ENCODE assay signal across 12 cellular contexts in the genomic region with DNA sequence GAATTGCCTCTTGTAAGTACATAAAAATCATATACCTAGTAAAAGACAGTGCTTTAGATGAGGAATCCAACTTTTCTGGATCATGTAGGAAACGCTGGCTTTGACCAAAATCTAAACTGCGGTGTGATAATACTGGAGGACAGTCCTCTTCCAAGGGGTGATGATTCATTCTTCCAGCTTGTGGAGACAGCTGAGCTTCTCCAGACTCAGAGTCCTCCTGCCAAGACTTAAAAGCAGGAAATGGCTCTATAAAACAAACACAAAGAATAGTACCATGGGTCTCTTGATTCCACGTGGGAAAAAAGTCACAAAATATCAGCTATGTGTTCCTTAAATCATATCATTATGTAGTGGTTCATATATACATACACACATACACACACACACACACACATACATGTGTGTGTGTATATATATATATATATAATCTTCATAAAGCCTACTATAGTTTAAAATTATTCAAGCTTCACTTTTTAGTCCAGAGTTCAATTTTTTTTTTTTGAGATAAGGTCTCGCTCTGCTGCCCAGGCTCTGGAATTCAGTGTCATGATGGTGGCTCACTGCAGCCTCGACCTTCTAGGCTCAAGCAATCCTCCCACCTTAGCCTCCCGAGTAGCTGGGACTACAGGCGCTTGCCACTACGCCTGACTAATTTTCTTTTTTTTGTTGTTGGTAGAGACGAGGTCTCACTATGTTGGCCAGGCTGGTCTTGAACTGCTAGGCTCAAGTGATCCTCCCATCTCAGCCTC.
DNase-seq lines count a peak whose midpoint lies in the region; ATAC-seq and TF ChIP-seq lines count a peak whose summit lies in the region.
"Had no signal": no experiment of that assay in that cellular context is flagged by ENCODE, and none has a peak within 500 bp of the region (broad histone marks: within the 10 kb centered on the region; RNA-seq: fewer than 3 reads in every experiment).

No MANE protein-coding gene starts in this region.

- peaks cover 45% of the 10 kb centered on the region for H3K36me3 Mint-ChIP-seq in activated naive CD4-positive, alpha-beta T cell treated with anti-CD3 and anti-CD28 coated beads, Interleukin-2, amount 10 ng/mL, durations not matched to agents 7 days and 5 days

- H3K4me1 Mint-ChIP-seq in activated naive CD4-positive, alpha-beta T cell treated with anti-CD3 and anti-CD28 coated beads, Interleukin-2, amount 10 ng/mL, durations not matched to agents 7 days and 5 days: no peaks in the 10 kb centered on the region
- H3K4me1 Mint-ChIP-seq: T-cell had no signal

- H3K27me3 Mint-ChIP-seq in activated naive CD4-positive, alpha-beta T cell treated with anti-CD3 and anti-CD28 coated beads, Interleukin-2, amount 10 ng/mL, durations not matched to agents 7 days and 5 days: no peaks in the 10 kb centered on the region
- H3K27me3 Mint-ChIP-seq: T-cell had no signal

- no peaks in the 10 kb centered on the region for H3K27me3 ChIP-seq in uterus
- no peaks in the 10 kb centered on the region for H3K27me3 ChIP-seq in effector memory CD4-positive, alpha-beta T cell (replicated peaks; ENCODE audit: control insufficient read depth, insufficient read depth, low read length, poor library complexity, severe bottlenecking)
- H3K27me3 ChIP-seq: BLaER1 had no signal

- no peaks in the 10 kb centered on the region for H3K4me1 ChIP-seq in uterus
- no peaks in the 10 kb centered on the region for H3K4me1 ChIP-seq in effector memory CD4-positive, alpha-beta T cell (ENCODE audit: control insufficient read depth, insufficient read depth, low read length, poor library complexity, severe bottlenecking)
- H3K4me1 ChIP-seq: BLaER1 had no signal

- H3K36me3 ChIP-seq in uterus: no peaks in the 10 kb centered on the region
- peaks cover 54% of the 10 kb centered on the region for H3K36me3 ChIP-seq in effector memory CD4-positive, alpha-beta T cell (ENCODE audit: control insufficient read depth, insufficient read depth, low read length)

- H3K27ac ChIP-seq in uterus: peak overlapping the region; percentile 67 to 81
- no peak overlapping the region for H3K27ac ChIP-seq in effector memory CD4-positive, alpha-beta T cell (ENCODE audit: insufficient read depth, low read length, poor library complexity, severe bottlenecking)
- H3K27ac ChIP-seq: BLaER1 had no signal

- no peaks in the 10 kb centered on the region for H3K9me3 ChIP-seq in uterus
- no peaks in the 10 kb centered on the region for H3K9me3 ChIP-seq in effector memory CD4-positive, alpha-beta T cell (ENCODE audit: control insufficient read depth, low read length)
- H3K9me3 ChIP-seq: BLaER1 had no signal

- intact Hi-C loops in uterus (cut with DNase I; ENCODE audit: low total_unique reads): no loop called here

- no peaks in the 10 kb centered on the region for H3K9me3 Mint-ChIP-seq in activated naive CD4-positive, alpha-beta T cell treated with anti-CD3 and anti-CD28 coated beads, Interleukin-2, amount 10 ng/mL, durations not matched to agents 7 days and 5 days
- H3K9me3 Mint-ChIP-seq: neural crest cell, T-cell had no signal

- ATAC-seq in HG02938 (IDR thresholded peaks at IDR 0.05; ENCODE audit: unreplicated experiment): no peak
- ATAC-seq in GM21528 (IDR thresholded peaks at IDR 0.05; ENCODE audit: low FRiP score, unreplicated experiment): no peak
- ATAC-seq: T-cell had no signal

- no peak for DNase-seq in activated naive CD4-positive, alpha-beta T cell treated with anti-CD3 and anti-CD28 coated beads, Interleukin-2, amount 10 ng/mL, durations not matched to agents 7 days and 5 days
- no peak for DNase-seq in activated naive CD4-positive, alpha-beta T cell treated with Interleukin-2 at 50 U/mL for 16 hours
- peak; percentile 10 for DNase-seq in cerebellum (ENCODE audit: low spot score)
- peak; percentile 66 for DNase-seq in kidney tubule cell (ENCODE audit: low spot score)
- peak; percentile 61 to 81 for DNase-seq in uterus
- DNase-seq in effector memory CD4-positive, alpha-beta T cell: no peak
- DNase-seq: amygdala, T-cell had no signal

- TF ChIP-seq CTCF in uterus (IDR thresholded peaks at IDR 0.05): peak in 1 of 4 experiments; percentile 1

- H3K4me3 Mint-ChIP-seq in activated naive CD4-positive, alpha-beta T cell treated with anti-CD3 and anti-CD28 coated beads, Interleukin-2, amount 10 ng/mL, durations not matched to agents 7 days and 5 days: no peak overlapping the region
- H3K4me3 Mint-ChIP-seq: neural crest cell, T-cell had no signal

- no peak for TF ChIP-seq POLR2A in uterus (IDR thresholded peaks at IDR 0.05)

- peak overlapping the region; percentile 49 for H3K27ac Mint-ChIP-seq in activated naive CD4-positive, alpha-beta T cell treated with anti-CD3 and anti-CD28 coated beads, Interleukin-2, amount 10 ng/mL, durations not matched to agents 7 days and 5 days

- CTCF ChIA-PET in activated naive CD4-positive, alpha-beta T cell treated with anti-CD3 and anti-CD28 coated beads, Interleukin-2, amount 10 ng/mL, durations not matched to agents 7 days and 5 days (lab: Charles Lee): interaction anchor here (1.1 kb wide), 1 partner anchor 84 kb away, joined by 3 read pairs; no protein-coding TSS in a partner anchor

- no peak overlapping the region for H3K4me3 ChIP-seq in uterus
- no peak overlapping the region for H3K4me3 ChIP-seq in effector memory CD4-positive, alpha-beta T cell (ENCODE audit: insufficient read depth, low read depth, low read length, poor library complexity, severe bottlenecking)
- H3K4me3 ChIP-seq: BLaER1 had no signal

Comparison
In these comparisons a context has a peak if more than half of its experiments do, and no peak if none do; other contexts are left out.
1. DNase-seq: peak in cerebellum (single experiment), kidney tubule cell (single experiment) and uterus (2 of 2); none in activated naive CD4-positive, alpha-beta T cell treated with anti-CD3 and anti-CD28 coated beads, Interleukin-2, amount 10 ng/mL, durations not matched to agents 7 days and 5 days (single experiment), activated naive CD4-positive, alpha-beta T cell treated with Interleukin-2 at 50 U/mL for 16 hours (single experiment) and effector memory CD4-positive, alpha-beta T cell (0 of 3).